Comparison of ENCODE assay signal across 8 cellular contexts in genomic region chr17:75013077-75013391, GRCh38. TPM values are rescaled to one million over a fixed set of nuclear protein-coding genes. Genes with fewer than 3 reads are reported as not detected.
A peak's percentile ranks its signal among the peaks of the same experiment; 100 is the strongest.
DNase-seq lines count a peak whose midpoint lies in the region; ATAC-seq, FAIRE-seq and TF ChIP-seq lines count a peak whose summit lies in the region.

No MANE protein-coding gene starts in this region.

- no peaks in the 10 kb centered on the region for H3K9me3 ChIP-seq in right cardiac atrium (ENCODE audit: control insufficient read depth, low read length)
- no peaks in the 10 kb centered on the region for H3K9me3 ChIP-seq in small intestine (ENCODE audit: control insufficient read depth, low read depth)

- H3K27ac ChIP-seq in right cardiac atrium (ENCODE audit: low read length) = peak overlapping the region; percentile 3
- peak overlapping the region; percentile 27 to 87 for H3K27ac ChIP-seq in small intestine (ENCODE audit: low read depth in 1 of 2, low read length in 1 of 2)

- WGBS in right cardiac atrium = under 1% methylated on average over 10 of the region's 10 CpGs
- WGBS in small intestine, 3 donors = 0 to 1% (median 1%) methylated on average over 10 of the region's 10 CpGs

- intact Hi-C loops in right cardiac atrium (cut with DNase I) = loop anchor here in 1 of 4 donors (5.0 kb wide), 1 partner anchor 51 kb away; no protein-coding TSS in a partner anchor

- H3K36me3 ChIP-seq in H7 (replicated peaks; ENCODE audit: control insufficient read depth, insufficient read depth, low read length) (no peaks in the 10 kb centered on the region; the same call in 1 of the 2 replicates), small intestine (ENCODE audit: control insufficient read depth in 2 of 2, insufficient read depth in 2 of 2, low read length in 2 of 2) (no peaks in the 10 kb centered on the region)

- no peak for FAIRE-seq in small intestine (lab: Jason Lieb, UNC)

- no peak for DNase-seq in H7
- no peak for DNase-seq in right cardiac atrium
- no peak for DNase-seq in small intestine
- no peak for DNase-seq in NCI-H69 (lab: John Stamatoyannopoulos, UW)
- DNase-seq in GF-D8 (lab: John Stamatoyannopoulos, UW) = no peak

- H3K27me3 ChIP-seq in H7 (ENCODE audit: control insufficient read depth, insufficient read depth, low read length) = no peaks in the 10 kb centered on the region
- H3K27me3 ChIP-seq in right cardiac atrium (ENCODE audit: control insufficient read depth, insufficient read depth) = no peaks in the 10 kb centered on the region
- H3K27me3 ChIP-seq in small intestine (ENCODE audit: control insufficient read depth in 2 of 2, insufficient read depth in 2 of 2, low read length in 2 of 2) = no peaks in the 10 kb centered on the region

- ATAC-seq in right cardiac atrium (no peak), HG03432 (IDR thresholded peaks at IDR 0.05; ENCODE audit: unreplicated experiment) (no peak), GM21529 (IDR thresholded peaks at IDR 0.05; ENCODE audit: unreplicated experiment) (no peak)

- H3K4me1 ChIP-seq in right cardiac atrium (ENCODE audit: control insufficient read depth, insufficient read depth, low read length) (peaks cover 2% of the 10 kb centered on the region), small intestine (ENCODE audit: control insufficient read depth in 2 of 2, insufficient read depth in 1 of 2, low read depth in 1 of 2, low read length in 1 of 2) (peaks cover 3 to 5% of the 10 kb centered on the region in 2 donors)

- TF ChIP-seq CTCF in WI38 (IDR thresholded peaks at IDR 0.05; ENCODE audit: low read depth, low read length) = no peak

- H3K4me3 ChIP-seq in H7 (ENCODE audit: insufficient read depth, low read depth, low read length) (peak overlapping the region; percentile 96), WI38 (ENCODE audit: low read depth, low read length) (peak overlapping the region; percentile 75), right cardiac atrium (ENCODE audit: low read length) (peak overlapping the region; percentile 70), small intestine (ENCODE audit: low read depth in 1 of 2, low read length in 2 of 2) (peak overlapping the region; percentile 44 to 85)

RNA-seq across cellular contexts. Expression of gene MRPL58, which starts 0.6 kb away (rescaled TPM):
- total RNA-seq in H7 (2014; rRNA removed; shearing (Covaris generic)) = 62.0 and 68.4 TPM in 2 replicates
- 10 to 100 TPM; 35.1 to 44.6 (median 37.3) TPM for total RNA-seq in right cardiac atrium
- 62.6 TPM for polyA plus RNA-seq in right cardiac atrium
- polyA plus RNA-seq in small intestine = 10 to 100 TPM; 42.7 to 73.0 (median 48.8) TPM

RNA-seq across cellular contexts. Expression of gene CDR2L, which starts 25.6 kb away (rescaled TPM):
- total RNA-seq in H7 (2014; rRNA removed; shearing (Covaris generic)) = 23.5 and 25.9 TPM in 2 replicates
- 10 to 100 TPM; 11.0 to 17.5 (median 14.2) TPM for total RNA-seq in right cardiac atrium
- polyA plus RNA-seq in right cardiac atrium = 13.8 TPM
- 10 to 100 TPM; 25.4 to 39.6 (median 28.9) TPM for polyA plus RNA-seq in small intestine

RNA-seq across cellular contexts. Expression of gene ATP5PD, which starts 33.7 kb away (rescaled TPM):
- 399 and 432 TPM in 2 replicates for total RNA-seq in H7 (2014; rRNA removed; shearing (Covaris generic))
- total RNA-seq in right cardiac atrium = 100 to 1,000 TPM; 702 to 831 (median 748) TPM
- polyA plus RNA-seq in right cardiac atrium = 2,009 TPM
- 100 to 1,000 TPM; 494 to 919 (median 724) TPM for polyA plus RNA-seq in small intestine

RNA-seq across cellular contexts. Expression of gene KCTD2, which starts 34.0 kb away (rescaled TPM):
- total RNA-seq in H7 (2014; rRNA removed; shearing (Covaris generic)) = 34.9 and 41.0 TPM in 2 replicates
- total RNA-seq in right cardiac atrium = 10 to 100 TPM; 22.3 to 27.5 (median 23.1) TPM
- polyA plus RNA-seq in right cardiac atrium (22.8 TPM), small intestine (10 to 100 TPM; 12.3 to 18.0 (median 13.8) TPM)

RNA-seq across cellular contexts. Expression of gene HID1, which starts 40.5 kb away (rescaled TPM):
- total RNA-seq in H7 (2014; rRNA removed; shearing (Covaris generic)) = 2.1 and 7.8 TPM in 2 replicates
- total RNA-seq in right cardiac atrium = 10 to 100 TPM in 2 of 4 donors, 1 to 10 TPM in 2; 6.5 to 11.9 (median 10.1) TPM
- polyA plus RNA-seq in right cardiac atrium (12.0 TPM), small intestine (10 to 100 TPM; 37.1 to 60.4 (median 44.0) TPM)
